In the genomic region with DNA sequence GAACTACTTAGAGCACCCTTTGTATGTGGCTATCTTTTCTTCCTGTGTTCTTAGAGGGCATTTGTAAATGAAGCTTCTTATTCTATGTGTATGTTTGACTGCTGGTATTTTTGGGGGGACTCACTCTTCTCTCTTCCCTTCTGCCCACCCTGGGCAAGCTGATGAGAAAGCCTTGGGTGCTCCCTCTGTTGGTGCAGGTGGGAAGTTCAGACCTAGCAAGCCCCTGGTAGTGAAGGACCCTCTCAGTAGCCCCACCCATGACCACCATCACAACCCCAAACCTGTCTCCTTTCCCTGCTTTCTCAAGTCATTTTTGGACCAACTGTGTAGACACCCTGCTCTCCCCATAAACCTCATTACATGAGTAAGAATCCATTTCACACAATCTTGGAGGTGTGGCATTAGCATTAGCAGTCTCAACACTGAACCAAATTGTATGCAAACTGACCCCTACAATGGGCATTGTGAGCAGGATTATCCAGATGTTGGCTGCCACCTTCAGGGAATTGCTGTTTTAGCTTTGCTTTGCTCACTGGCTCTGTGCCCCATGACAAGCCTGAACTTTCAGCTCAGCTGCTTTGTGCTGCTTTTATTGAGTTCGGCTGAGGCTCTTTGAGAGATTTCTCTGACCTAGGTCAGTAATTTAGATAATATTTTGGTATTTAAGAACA, we compare ENCODE assay signal across 15 cellular contexts. TPM values are rescaled to one million over a fixed set of nuclear protein-coding genes. Genes with fewer than 3 reads are reported as not detected.
DNase-seq lines count a peak whose midpoint lies in the region; ATAC-seq, FAIRE-seq and TF ChIP-seq lines count a peak whose summit lies in the region.
"Had no signal": no experiment of that assay in that cellular context is flagged by ENCODE, and none has a peak within 500 bp of the region (broad histone marks: within the 10 kb centered on the region; RNA-seq: fewer than 3 reads in every experiment).

No MANE protein-coding gene starts in this region.

- CTCF ChIA-PET in Panc1 (lab: Charles Lee) = interaction anchor here (0.8 kb wide), 1 partner anchor 147 kb away, joined by 4 read pairs; no protein-coding TSS in a partner anchor

- peaks cover 53% of the 10 kb centered on the region for H3K27me3 Mint-ChIP-seq in mesothelial cell of epicardium (ENCODE audit: low read depth)

- TF ChIP-seq CTCF in GM12864 (IDR thresholded peaks at IDR 0.05; ENCODE audit: low read depth, low read length, missing control alignments) (peak; percentile 57), Panc1 (IDR thresholded peaks at IDR 0.05) (peak; percentile 31), pancreas (IDR thresholded peaks at IDR 0.05) (no peak), mesothelial cell of epicardium (IDR thresholded peaks at IDR 0.05; ENCODE audit: unreplicated experiment) (no peak)

- H3K36me3 Mint-ChIP-seq in mesothelial cell of epicardium = no peaks in the 10 kb centered on the region

- H3K4me1 ChIP-seq in Panc1 (ENCODE audit: control insufficient read depth, insufficient read depth, low read length) (no peaks in the 10 kb centered on the region), pancreas (no peaks in the 10 kb centered on the region)
- H3K4me1 ChIP-seq: psoas muscle had no signal

- no peak overlapping the region for H3K27ac ChIP-seq in Panc1 (ENCODE audit: low read length)
- H3K27ac ChIP-seq in pancreas = no peak overlapping the region
- H3K27ac ChIP-seq: psoas muscle had no signal

- ATAC-seq in Panc1 = no peak
- peak; percentile 35 for ATAC-seq in left lobe of liver
- no peak for ATAC-seq in pancreas
- ATAC-seq: activated CD4-positive, alpha-beta T cell treated with anti-CD3 and anti-CD28 coated beads for 36 hours; psoas muscle had no signal

- H3K27ac Mint-ChIP-seq in mesothelial cell of epicardium = no peak overlapping the region
- H3K27ac Mint-ChIP-seq: activated CD4-positive, alpha-beta T cell treated with anti-CD3 and anti-CD28 coated beads for 36 hours had no signal

- intact Hi-C loops in Panc1 (cut with micrococcal nuclease; ENCODE audit: unreplicated experiment) (no loop called here), pancreas (cut with DNase I) (no loop called here)

- no peaks in the 10 kb centered on the region for H3K9me3 Mint-ChIP-seq in mesothelial cell of epicardium

- WGBS in pancreas, 2 donors = 12 to 36% methylated on average over 1 of the region's 1 CpG

- H3K4me1 Mint-ChIP-seq in mesothelial cell of epicardium = peaks cover 14% of the 10 kb centered on the region
- H3K4me1 Mint-ChIP-seq: activated CD4-positive, alpha-beta T cell treated with anti-CD3 and anti-CD28 coated beads for 36 hours had no signal

- DNase-seq in GM12864 (ENCODE audit: low read depth) (no peak), H7 (peak; percentile 67), Panc1 (ENCODE audit: low read depth, low spot score) (no peak), left lobe of liver (ENCODE audit: low spot score) (no peak), pancreas (no peak), SKM-1 (lab: John Stamatoyannopoulos, UW; ENCODE audit: unreplicated experiment) (no peak), mesothelial cell of epicardium (ENCODE audit: low spot score in 2 of 2, unreplicated experiment in 2 of 2) (no peak), NOMO-1 treated with DMSO at 0.1 percent for 48 hours (lab: John Stamatoyannopoulos, UW; ENCODE audit: unreplicated experiment) (no peak)
- DNase-seq: activated CD4-positive, alpha-beta T cell treated with anti-CD3 and anti-CD28 coated beads for 36 hours; Calu3; kidney glomerular epithelial cell; NCI-H1048; psoas muscle had no signal

- no TSS peak for BruUV-seq in Panc1 (replicated peaks; lab: Mats Ljungman, UMichigan)

- POLR2A ChIA-PET in Panc1 (lab: Charles Lee) = no interaction called here

- no peaks in the 10 kb centered on the region for H3K27me3 ChIP-seq in H7 (ENCODE audit: control insufficient read depth, insufficient read depth, low read length)
- H3K27me3 ChIP-seq in Panc1 (ENCODE audit: control insufficient read depth, insufficient read depth, low read length) = no peaks in the 10 kb centered on the region
- peaks cover 0 to 11% (median 0%) of the 10 kb centered on the region in 4 donors for H3K27me3 ChIP-seq in pancreas

- H3K4me3 Mint-ChIP-seq in mesothelial cell of epicardium = no peak overlapping the region
- H3K4me3 Mint-ChIP-seq: activated CD4-positive, alpha-beta T cell treated with anti-CD3 and anti-CD28 coated beads for 36 hours had no signal

- in situ Hi-C loops in Panc1 (cut with HindIII; ENCODE audit: low pct_unique_long_range_greater_than_20kb, low sequenced_read_pairs) = no loop called here

- H3K9me3 ChIP-seq in Panc1 (ENCODE audit: control insufficient read depth, insufficient read depth, low read depth, low read length) (no peaks in the 10 kb centered on the region), pancreas (no peaks in the 10 kb centered on the region)
- H3K9me3 ChIP-seq: psoas muscle had no signal

- H3K4me3 ChIP-seq in GM12864 (ENCODE audit: low read depth, low read length) (no peak overlapping the region), H7 (ENCODE audit: insufficient read depth, low read depth, low read length) (no peak overlapping the region), Panc1 (ENCODE audit: low read depth in 2 of 2, low read length in 2 of 2) (no peak overlapping the region), pancreas (no peak overlapping the region)
- H3K4me3 ChIP-seq: psoas muscle had no signal

- H3K36me3 ChIP-seq in H7 (replicated peaks; ENCODE audit: control insufficient read depth, insufficient read depth, low read length) (no peaks in the 10 kb centered on the region), Panc1 (ENCODE audit: control insufficient read depth, insufficient read depth, low read length) (no peaks in the 10 kb centered on the region), pancreas (no peaks in the 10 kb centered on the region)

- no peak for FAIRE-seq in pancreas (lab: Jason Lieb, UNC)
- FAIRE-seq: endothelial cell of umbilical vein had no signal

RNA-seq across cellular contexts. Expression of a gene that starts 27.9 kb away (rescaled TPM):
- total RNA-seq in H7 (2014; rRNA removed; shearing (Covaris generic)) = 0.14 and 0.30 TPM in 2 replicates
- total RNA-seq in Panc1 (2021; ENCODE audit: unreplicated experiment) (not detected), left lobe of liver (0.15 TPM), pancreas (under 1 TPM; 0.12 to 0.47 (median 0.18) TPM), mesothelial cell of epicardium (1.6 to 2.4 TPM (median 2.2 TPM) in 3 replicates)
- polyA plus RNA-seq in Panc1 (2012; ENCODE audit: insufficient read length) = 0.28 TPM
- under 1 TPM; 0.11 to 0.70 TPM for polyA plus RNA-seq in pancreas
- total RNA-seq: RPMI7951 had no signal
- polyA plus RNA-seq: endothelial cell of umbilical vein had no signal

Comparison
In these comparisons a context has a peak if more than half of its experiments do, and no peak if none do; other contexts are left out.
1. CTCF ChIP-seq: peak in GM12864 (single experiment) and Panc1 (single experiment); none in pancreas (0 of 4) and mesothelial cell of epicardium (single experiment).